ENCODE assay signal across 1 cellular context in the genomic region with DNA sequence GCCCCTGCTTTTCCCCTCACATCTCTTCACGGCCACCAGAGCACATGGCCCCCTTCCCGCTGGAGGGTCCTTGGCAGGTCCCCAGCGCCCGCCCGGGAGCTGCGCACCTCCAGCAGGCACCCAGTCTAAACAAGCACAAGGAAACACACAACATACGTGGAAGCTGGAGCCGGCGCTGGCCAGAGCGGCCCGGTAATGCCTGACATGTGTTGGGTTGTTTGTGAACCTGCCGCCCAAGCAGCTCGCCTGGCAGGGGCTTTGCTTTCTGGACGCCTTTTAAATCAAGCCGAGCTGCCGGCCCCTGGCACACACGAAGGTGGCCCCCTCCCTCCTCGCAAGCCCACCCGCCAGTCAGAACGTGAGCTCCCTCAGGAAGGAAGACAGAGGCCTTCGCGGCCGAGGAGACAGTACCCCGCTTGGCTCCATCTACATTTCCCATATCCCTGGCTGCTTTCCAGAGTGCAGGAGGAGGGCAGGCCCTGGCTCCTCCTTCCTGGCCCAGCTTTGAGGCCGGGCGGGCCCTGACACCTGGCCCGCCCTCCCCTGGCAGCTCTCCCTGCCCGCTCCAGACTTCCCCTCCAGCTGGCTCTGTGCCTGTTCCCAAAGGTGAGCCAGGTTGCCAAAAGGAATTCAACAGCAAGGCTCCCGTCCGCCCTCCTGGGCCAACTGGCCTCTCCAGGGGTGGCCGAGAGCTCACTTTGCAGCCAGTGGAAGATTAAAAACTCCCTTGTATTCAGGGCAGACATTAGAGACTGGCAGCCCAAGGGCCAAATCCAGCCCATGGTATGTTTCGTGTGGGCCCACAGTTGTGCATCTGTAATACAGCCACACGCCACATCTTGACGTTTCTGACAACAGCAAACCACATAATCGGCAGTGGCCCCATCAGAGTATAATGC.
TF ChIP-seq lines count a peak whose summit lies in the region.

No MANE protein-coding gene starts in this region.

TF ChIP-seq in K562, 482 proteins besides CTCF, POLR2A, EP300 and RAD21:
- peak; percentile 39; the same call in 1 of the 2 replicates for TF ChIP-seq POLR2G (IDR thresholded peaks at IDR 0.05; ENCODE audit: low read depth, low read length)
- no peak for TF ChIP-seq E4F1 (CRISPR knock-in tag; IDR thresholded peaks at IDR 0.05; ENCODE audit: borderline replicate concordance)
- TF ChIP-seq RBM22 (IDR thresholded peaks at IDR 0.05; ENCODE audit: low read depth, low read length, poor library complexity, severe bottlenecking) = peak; percentile 8
